ENCODE assay signal across 9 cellular contexts in the genomic region with DNA sequence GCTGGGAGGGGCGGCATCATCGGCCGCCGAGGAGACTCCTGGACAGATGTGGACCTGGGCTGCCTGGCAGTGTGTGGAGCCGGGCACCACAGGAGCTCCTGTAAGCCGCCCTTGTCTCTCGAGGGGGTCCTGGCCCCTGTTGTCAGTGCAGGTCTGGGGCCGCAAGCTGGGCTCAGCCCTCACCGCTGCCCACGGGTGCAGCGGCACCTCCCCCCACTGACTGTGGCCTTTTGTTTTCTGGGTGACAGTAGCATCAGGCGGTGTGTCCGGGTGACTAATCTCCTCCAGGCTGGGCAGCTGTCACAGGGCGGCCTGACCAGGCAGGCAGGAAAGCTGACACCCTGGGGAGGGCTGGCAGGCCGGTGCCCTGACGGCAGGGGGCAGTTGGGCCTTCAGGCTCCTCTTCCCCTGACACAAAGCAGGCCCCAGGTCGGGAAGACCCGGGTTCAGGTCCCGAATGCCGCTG. TPM values are rescaled to one million over a fixed set of nuclear protein-coding genes. Genes with fewer than 3 reads are reported as not detected.
A peak's percentile ranks its signal among the peaks of the same experiment; 100 is the strongest.
DNase-seq lines count a peak whose midpoint lies in the region; ATAC-seq, FAIRE-seq and TF ChIP-seq lines count a peak whose summit lies in the region.
"Had no signal": no experiment of that assay in that cellular context is flagged by ENCODE, and none has a peak within 500 bp of the region (broad histone marks: within the 10 kb centered on the region; RNA-seq: fewer than 3 reads in every experiment).

No MANE protein-coding gene starts in this region.

- H3K23ac ChIP-seq in mesenchymal stem cell (ENCODE audit: low read length in 2 of 2) = no peak overlapping the region

- FAIRE-seq in A549 (lab: Jason Lieb, UNC) = no peak

- no peaks in the 10 kb centered on the region for H3K27me3 ChIP-seq in MG63
- no peaks in the 10 kb centered on the region for H3K27me3 ChIP-seq in ectodermal cell (ENCODE audit: control insufficient read depth, insufficient read depth, low read length, poor library complexity, severe bottlenecking)
- no peaks in the 10 kb centered on the region for H3K27me3 ChIP-seq in mesenchymal stem cell (ENCODE audit: control insufficient read depth in 1 of 2, insufficient read depth in 1 of 2, low read length in 2 of 2)

- peaks cover 10% of the 10 kb centered on the region for H3K4me1 ChIP-seq in A549
- peaks cover 31% of the 10 kb centered on the region for H3K4me1 ChIP-seq in ectodermal cell (ENCODE audit: control insufficient read depth, insufficient read depth, low read length)
- H3K4me1 ChIP-seq in mesenchymal stem cell (ENCODE audit: control insufficient read depth, insufficient read depth, low read depth, low read length) = peaks cover 63% of the 10 kb centered on the region

- no peaks in the 10 kb centered on the region for H3K9me3 ChIP-seq in A549
- H3K9me3 ChIP-seq in MG63 = no peaks in the 10 kb centered on the region
- no peaks in the 10 kb centered on the region for H3K9me3 ChIP-seq in ectodermal cell (ENCODE audit: control insufficient read depth, low read length)
- no peaks in the 10 kb centered on the region for H3K9me3 ChIP-seq in mesenchymal stem cell (ENCODE audit: control insufficient read depth, low read length)

- DNase-seq in A549 (ENCODE audit: low read depth in 1 of 2, low spot score in 1 of 2) (no peak), MG63 (peak; percentile 31), mesenchymal stem cell (peak; percentile 62), NCI-H1436 treated with DMSO at 0.1 percent for 48 hours (lab: John Stamatoyannopoulos, UW) (no peak)

- H3K9ac ChIP-seq in mesenchymal stem cell (ENCODE audit: low read length) = peak overlapping the region; percentile 42

- H3K14ac ChIP-seq in mesenchymal stem cell (ENCODE audit: low read length in 2 of 2) = peak overlapping the region in 1 of 2 experiments; percentile 83

- no peak overlapping the region for H2BK120ac ChIP-seq in mesenchymal stem cell (ENCODE audit: low read depth, low read length)

- H3K79me1 ChIP-seq in mesenchymal stem cell (replicated peaks; ENCODE audit: low read length, poor library complexity, severe bottlenecking) = peaks cover 20% of the 10 kb centered on the region

- peak overlapping the region; percentile 64 for H4K91ac ChIP-seq in mesenchymal stem cell (ENCODE audit: low read length)

- TF ChIP-seq CTCF in A549 (IDR thresholded peaks at IDR 0.05) = no peak

- no peak overlapping the region for H2AFZ ChIP-seq in mesenchymal stem cell (ENCODE audit: low read depth, low read length)

- H2BK12ac ChIP-seq in mesenchymal stem cell (ENCODE audit: low read length in 2 of 2) = peak overlapping the region; percentile 49 to 89

- no peak overlapping the region for H2BK15ac ChIP-seq in mesenchymal stem cell (ENCODE audit: low read depth, poor library complexity, severe bottlenecking)

- H3K27ac ChIP-seq in A549 (peak overlapping the region in 1 of 2 experiments; percentile 32; a peak in 2 of 6 replicates), ectodermal cell (ENCODE audit: insufficient read depth, low read depth, low read length, poor library complexity, severe bottlenecking) (peak overlapping the region; percentile 55), mesenchymal stem cell (ENCODE audit: low read length, poor library complexity, severe bottlenecking) (peak overlapping the region; percentile 59)

- WGBS in A549 (ENCODE audit: missing lambda C conversion rate) = 56% methylated on average over 10 of the region's 20 CpGs
- 86 to 89% methylated on average over 20 of the region's 20 CpGs for WGBS in ectodermal cell, 2 experiments
- 72% methylated on average over 20 of the region's 20 CpGs for WGBS in mesenchymal stem cell

- H4K8ac ChIP-seq in mesenchymal stem cell (ENCODE audit: low read length) = peak overlapping the region; percentile 46

- CTCF ChIA-PET in A549 (lab: Yijun Ruan, JAX) = interaction anchor here (1.1 to 25.2 kb wide), 5 partner anchors 4 to 27 kb away, joined by 5 to 325 read pairs (median 220); a partner anchor contains a TSS

- no peak overlapping the region for H3K4me3 ChIP-seq in A549
- H3K4me3 ChIP-seq in MG63 = no peak overlapping the region
- no peak overlapping the region for H3K4me3 ChIP-seq in ectodermal cell (ENCODE audit: insufficient read depth, low read depth, low read length)
- H3K4me3 ChIP-seq in mesenchymal stem cell (ENCODE audit: insufficient read depth in 1 of 2, low read depth in 1 of 2, low read length in 2 of 2) = peak overlapping the region in 1 of 2 experiments; percentile 10

- no peak for TF ChIP-seq RAD21 in A549 (conservative IDR thresholded peaks at IDR 0.05 in 1 of 2, IDR thresholded peaks at IDR 0.05 in 1 of 2)

- TF ChIP-seq POLR2A in A549 (IDR thresholded peaks at IDR 0.05; ENCODE audit: low read length) = no peak

- H3K36me3 ChIP-seq in MG63 (peaks cover 6% of the 10 kb centered on the region), ectodermal cell (ENCODE audit: control insufficient read depth, insufficient read depth, low read length) (no peaks in the 10 kb centered on the region), mesenchymal stem cell (ENCODE audit: control insufficient read depth in 1 of 2, insufficient read depth in 2 of 2, low read depth in 1 of 2, low read length in 2 of 2) (peaks cover 7 to 32% of the 10 kb centered on the region in 2 experiments)

- no peak for TF ChIP-seq EP300 in A549 (IDR thresholded peaks at IDR 0.05)

- POLR2A ChIA-PET in A549 (lab: Yijun Ruan, JAX) = no interaction called here

- peak overlapping the region; percentile 29 to 47 for H3K4ac ChIP-seq in mesenchymal stem cell (ENCODE audit: low read depth in 1 of 2, low read length in 2 of 2)

- peak overlapping the region; percentile 16 to 91 for H3K18ac ChIP-seq in mesenchymal stem cell (ENCODE audit: low read depth in 1 of 2, low read length in 2 of 2)

- peak overlapping the region; percentile 15 for H2AK5ac ChIP-seq in mesenchymal stem cell (ENCODE audit: low read length, severe bottlenecking)

- ATAC-seq in A549 (no peak), GM21723 (IDR thresholded peaks at IDR 0.05; ENCODE audit: unreplicated experiment) (no peak), GM21529 (IDR thresholded peaks at IDR 0.05; ENCODE audit: unreplicated experiment) (no peak), GM21526 (IDR thresholded peaks at IDR 0.05; ENCODE audit: low FRiP score, unreplicated experiment) (no peak)

- no peak overlapping the region for H2BK5ac ChIP-seq in mesenchymal stem cell (ENCODE audit: low read depth, low read length, poor library complexity, severe bottlenecking)

- H3K4me2 ChIP-seq in A549 (peak overlapping the region; percentile 14; the same call in 1 of the 3 replicates), mesenchymal stem cell (ENCODE audit: low read length, poor library complexity, severe bottlenecking) (peak overlapping the region; percentile 44)

TF ChIP-seq in A549, 52 proteins besides CTCF, POLR2A, EP300 and RAD21 (continues in another document):
- no peak for TF ChIP-seq CHD2 (IDR thresholded peaks at IDR 0.05; ENCODE audit: low read length, partially characterized antibody)
- no peak for TF ChIP-seq MAFK (IDR thresholded peaks at IDR 0.05; ENCODE audit: partially characterized antibody)
- no peak for TF ChIP-seq EHMT2 (IDR thresholded peaks at IDR 0.05; ENCODE audit: low read depth)
- TF ChIP-seq, protein P1, sequence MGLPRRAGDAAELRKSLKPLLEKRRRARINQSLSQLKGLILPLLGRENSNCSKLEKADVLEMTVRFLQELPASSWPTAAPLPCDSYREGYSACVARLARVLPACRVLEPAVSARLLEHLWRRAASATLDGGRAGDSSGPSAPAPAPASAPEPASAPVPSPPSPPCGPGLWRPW (IDR thresholded peaks at IDR 0.05) = no peak
- no peak for TF ChIP-seq RARB (CRISPR knock-in tag; IDR thresholded peaks at IDR 0.05)
- TF ChIP-seq SREBF2 (IDR thresholded peaks at IDR 0.05) = no peak

RNA-seq across cellular contexts. Expression of a gene that starts 16.2 kb away (rescaled TPM):
- 12.8 and 14.5 TPM in 2 replicates for polyA plus RNA-seq in A549 (2011; rRNA removed)
- polyA plus RNA-seq in A549 (2012; cell fraction: cytosol; rRNA removed) = 37.4 and 55.9 TPM in 2 replicates
- polyA plus RNA-seq in A549 (2012; cell fraction: nucleus; rRNA removed) = 133 and 174 TPM in 2 replicates
- 28.4 to 30.7 TPM (median 28.4 TPM) in 3 replicates for polyA plus RNA-seq in A549 (2017; fragmentation: RNase III; extraction: RNeasy Plus Mini Kit Qiagen cat#74134 plus additional on column Dnase treatment)
- polyA minus RNA-seq in A549 (2011; rRNA and poly(A)+ RNA removed) = 22.7 and 37.4 TPM in 2 replicates
- total RNA-seq in MG63 (2014; rRNA removed; shearing (Covaris generic); ENCODE audit: low replicate concordance) = 33.4 and 45.4 TPM in 2 replicates
- polyA plus RNA-seq in ectodermal cell (2013, experiment 1 of 4) = 63.3 TPM
- polyA plus RNA-seq in ectodermal cell (2013, experiment 2 of 4) = 58.2 TPM
- 50.1 TPM for polyA plus RNA-seq in ectodermal cell (2013, experiment 3 of 4)
- polyA plus RNA-seq in ectodermal cell (2013, experiment 4 of 4) = 49.5 TPM
- polyA plus RNA-seq in mesenchymal stem cell (2013, experiment 1 of 2) = 40.1 TPM
- 38.8 TPM for polyA plus RNA-seq in mesenchymal stem cell (2013, experiment 2 of 2)

RNA-seq across cellular contexts. Expression of a gene that starts 18.0 kb away (rescaled TPM):
- polyA plus RNA-seq in A549 (2011; rRNA removed) (18.3 and 18.4 TPM in 2 replicates), A549 (2017; fragmentation: RNase III; extraction: RNeasy Plus Mini Kit Qiagen cat#74134 plus additional on column Dnase treatment) (12.8 to 15.1 TPM (median 13.6 TPM) in 3 replicates)
- 41.1 and 43.1 TPM in 2 replicates for polyA plus RNA-seq in A549 (2012; cell fraction: cytosol; rRNA removed)
- polyA plus RNA-seq in A549 (2012; cell fraction: nucleus; rRNA removed) = 15.2 and 20.4 TPM in 2 replicates
- 3.8 and 6.6 TPM in 2 replicates for polyA minus RNA-seq in A549 (2011; rRNA and poly(A)+ RNA removed)
- 0.82 and 2.8 TPM in 2 replicates for total RNA-seq in MG63 (2014; rRNA removed; shearing (Covaris generic); ENCODE audit: low replicate concordance)
- 1,267 TPM for polyA plus RNA-seq in ectodermal cell (2013, experiment 1 of 4)
- 1,149 TPM for polyA plus RNA-seq in ectodermal cell (2013, experiment 2 of 4)
- polyA plus RNA-seq in ectodermal cell (2013, experiment 3 of 4) = 1,440 TPM
- polyA plus RNA-seq in ectodermal cell (2013, experiment 4 of 4) = 1,571 TPM
- 777 TPM for polyA plus RNA-seq in mesenchymal stem cell (2013, experiment 1 of 2)
- polyA plus RNA-seq in mesenchymal stem cell (2013, experiment 2 of 2) = 775 TPM
- polyA plus RNA-seq: CD4-positive, alpha-beta memory T cell had no signal

RNA-seq across cellular contexts. Expression of a gene that starts 28.1 kb away (rescaled TPM):
- 0.17 and 0.22 TPM in 2 replicates for polyA plus RNA-seq in A549 (2011; rRNA removed)
- 0.30 and 0.47 TPM in 2 replicates for polyA plus RNA-seq in A549 (2012; cell fraction: cytosol; rRNA removed)
- 0.92 and 1.2 TPM in 2 replicates for polyA plus RNA-seq in A549 (2012; cell fraction: nucleus; rRNA removed)
- polyA plus RNA-seq in A549 (2017; fragmentation: RNase III; extraction: RNeasy Plus Mini Kit Qiagen cat#74134 plus additional on column Dnase treatment) = 0.28 to 0.38 TPM (median 0.29 TPM) in 3 replicates
- 0.34 and 0.70 TPM in 2 replicates for polyA minus RNA-seq in A549 (2011; rRNA and poly(A)+ RNA removed)
- total RNA-seq in MG63 (2014; rRNA removed; shearing (Covaris generic); ENCODE audit: low replicate concordance) = not detected in 2 replicates
- 1.6 TPM for polyA plus RNA-seq in ectodermal cell (2013, experiment 1 of 4)
- 3.8 TPM for polyA plus RNA-seq in ectodermal cell (2013, experiment 2 of 4)
- polyA plus RNA-seq in ectodermal cell (2013, experiment 3 of 4) = 1.2 TPM
- 1.7 TPM for polyA plus RNA-seq in ectodermal cell (2013, experiment 4 of 4)
- polyA plus RNA-seq in mesenchymal stem cell (2013, experiment 1 of 2) = 0.08 TPM
- 0.07 TPM for polyA plus RNA-seq in mesenchymal stem cell (2013, experiment 2 of 2)
- total RNA-seq: CD4-positive, alpha-beta memory T cell had no signal

Comparison
In these comparisons a context has a peak if more than half of its experiments do, and no peak if none do; other contexts are left out.
1. DNase-seq: peak in MG63 (single experiment) and mesenchymal stem cell (single experiment); none in A549 (0 of 2) and NCI-H1436 treated with DMSO at 0.1 percent for 48 hours (single experiment).